Comparison of ENCODE assay signal across 1 cellular context in genomic region chr4:102868782-102869568, GRCh38.
A peak's percentile ranks its signal among the peaks of the same experiment; 100 is the strongest.
TF ChIP-seq lines count a peak whose summit lies in the region.

Gene CISD2 (plus strand): TSS chr4:102868992. CDS start chr4:102869085, 93 bp downstream.

TF ChIP-seq in HEK293, 187 proteins besides CTCF, POLR2A, EP300 and RAD21 (continued from another document and continues in another):
- peak; percentile 92 for TF ChIP-seq ZBTB26 (tag by site-specific recombination; optimal IDR thresholded peaks at IDR 0.05)
- TF ChIP-seq HOXA7 (CRISPR knock-in tag; IDR thresholded peaks at IDR 0.05; ENCODE audit: borderline replicate concordance) = no peak
- TF ChIP-seq ZNF777 (tag by site-specific recombination; IDR thresholded peaks at IDR 0.05; ENCODE audit: borderline replicate concordance) = no peak
- TF ChIP-seq INSM2 (tag by site-specific recombination; IDR thresholded peaks at IDR 0.05) = peak; percentile 48; the same call in 1 of the 2 replicates
- TF ChIP-seq ZNF654 (tag by site-specific recombination; IDR thresholded peaks at IDR 0.05; ENCODE audit: low read depth) = no peak
- no peak for TF ChIP-seq ZNF529 (tag by site-specific recombination; IDR thresholded peaks at IDR 0.05; ENCODE audit: insufficient replicate concordance)
- TF ChIP-seq ZNF704 (tag by site-specific recombination; IDR thresholded peaks at IDR 0.05) = no peak
- TF ChIP-seq ZNF776 (tag by site-specific recombination; IDR thresholded peaks at IDR 0.05; ENCODE audit: borderline replicate concordance) = no peak
- TF ChIP-seq KLF16 (tag by site-specific recombination; IDR thresholded peaks at IDR 0.05) = peak; percentile 64
- no peak for TF ChIP-seq MEIS1 (CRISPR knock-in tag; IDR thresholded peaks at IDR 0.05; ENCODE audit: borderline replicate concordance)
- 0 out of 2 replicates have a peak, but pooled peaks have one; percentile 22 for TF ChIP-seq HOXD13 (CRISPR knock-in tag; IDR thresholded peaks at IDR 0.05; ENCODE audit: borderline replicate concordance)
- no peak for TF ChIP-seq ZNF114 (tag by site-specific recombination; IDR thresholded peaks at IDR 0.05)
- TF ChIP-seq ZNF670 (tag by site-specific recombination; IDR thresholded peaks at IDR 0.05; ENCODE audit: low read depth) = no peak
- TF ChIP-seq EGR2 (tag by site-specific recombination; IDR thresholded peaks at IDR 0.05; ENCODE audit: low read depth) = peak; percentile 83
- TF ChIP-seq ZNF239 (tag by site-specific recombination; IDR thresholded peaks at IDR 0.05) = no peak
- TF ChIP-seq ZNF747 (tag by site-specific recombination; IDR thresholded peaks at IDR 0.05) = no peak
- TF ChIP-seq ZBTB6 (tag by site-specific recombination; IDR thresholded peaks at IDR 0.05) = no peak; the same call in 1 of the 2 replicates
- TF ChIP-seq ZNF280C (tag by site-specific recombination; IDR thresholded peaks at IDR 0.05) = no peak
- TF ChIP-seq ZNF555 (tag by site-specific recombination; conservative IDR thresholded peaks at IDR 0.05) = no peak
- TF ChIP-seq ZNF677 (tag by site-specific recombination; IDR thresholded peaks at IDR 0.05) = no peak
- TF ChIP-seq ZIC2 (tag by site-specific recombination; IDR thresholded peaks at IDR 0.05) = no peak; the same call in 1 of the 2 replicates
- TF ChIP-seq ZNF18 (tag by site-specific recombination; IDR thresholded peaks at IDR 0.05) = no peak
- TF ChIP-seq BCL11A (tag by site-specific recombination; IDR thresholded peaks at IDR 0.05; ENCODE audit: low read depth) = no peak
- no peak for TF ChIP-seq ZNF140 (tag by site-specific recombination; IDR thresholded peaks at IDR 0.05)
- no peak for TF ChIP-seq ZNF792 (tag by site-specific recombination; IDR thresholded peaks at IDR 0.05)
- TF ChIP-seq ZNF473 (tag by site-specific recombination; IDR thresholded peaks at IDR 0.05) = no peak
- peak; percentile 58; the same call in 1 of the 2 replicates for TF ChIP-seq ZNF660 (tag by site-specific recombination; IDR thresholded peaks at IDR 0.05)
- peak; percentile 74 for TF ChIP-seq PATZ1 (tag by site-specific recombination; IDR thresholded peaks at IDR 0.05)
- TF ChIP-seq ZBTB21 (tag by site-specific recombination; IDR thresholded peaks at IDR 0.05) = no peak
- TF ChIP-seq ZBTB7A (tag by site-specific recombination; IDR thresholded peaks at IDR 0.05; ENCODE audit: low read depth) = 0 out of 2 replicates have a peak, but pooled peaks have one; percentile 35
- TF ChIP-seq ZNF518A (tag by site-specific recombination; conservative IDR thresholded peaks at IDR 0.05; ENCODE audit: low read depth) = no peak
- TF ChIP-seq ZNF221 (tag by site-specific recombination; IDR thresholded peaks at IDR 0.05; ENCODE audit: borderline replicate concordance) = no peak
- peak; percentile 82 for TF ChIP-seq KLF9 (tag by site-specific recombination; IDR thresholded peaks at IDR 0.05; ENCODE audit: low read depth)
- TF ChIP-seq ZSCAN4 (tag by site-specific recombination; IDR thresholded peaks at IDR 0.05) = no peak
- TF ChIP-seq ZNF157 (tag by site-specific recombination; IDR thresholded peaks at IDR 0.05) = no peak
- no peak for TF ChIP-seq ZNF184 (tag by site-specific recombination; IDR thresholded peaks at IDR 0.05)
- TF ChIP-seq WT1 (tag by site-specific recombination; IDR thresholded peaks at IDR 0.05) = 0 out of 2 replicates have a peak, but pooled peaks have one; percentile 13
- no peak for TF ChIP-seq BCL11B (tag by site-specific recombination; IDR thresholded peaks at IDR 0.05; ENCODE audit: low read depth)
- no peak; the same call in 1 of the 2 replicates for TF ChIP-seq KLF7 (tag by site-specific recombination; IDR thresholded peaks at IDR 0.05; ENCODE audit: borderline replicate concordance)
- peak; percentile 49; the same call in 1 of the 2 replicates for TF ChIP-seq ZNF600 (tag by site-specific recombination; IDR thresholded peaks at IDR 0.05)
- no peak for TF ChIP-seq ZFP41 (tag by site-specific recombination; IDR thresholded peaks at IDR 0.05; ENCODE audit: borderline replicate concordance)
- no peak for TF ChIP-seq ZNF837 (tag by site-specific recombination; IDR thresholded peaks at IDR 0.05)
- TF ChIP-seq ZNF416 (tag by site-specific recombination; IDR thresholded peaks at IDR 0.05) = no peak
- TF ChIP-seq ZNF2 (tag by site-specific recombination; IDR thresholded peaks at IDR 0.05) = 0 out of 2 replicates have a peak, but pooled peaks have one; percentile 57
- TF ChIP-seq YY1 (tag by site-specific recombination; IDR thresholded peaks at IDR 0.05) = no peak
- TF ChIP-seq ZNF394 (tag by site-specific recombination; IDR thresholded peaks at IDR 0.05; ENCODE audit: borderline replicate concordance) = 0 out of 2 replicates have a peak, but pooled peaks have one; percentile 26
- TF ChIP-seq ZBTB20 (tag by site-specific recombination; IDR thresholded peaks at IDR 0.05) = peak; percentile 53; the same call in 1 of the 2 replicates
- TF ChIP-seq ZNF133 (tag by site-specific recombination; IDR thresholded peaks at IDR 0.05) = no peak
- no peak for TF ChIP-seq ZNF350 (tag by site-specific recombination; IDR thresholded peaks at IDR 0.05)
- peak; percentile 67 for TF ChIP-seq SP2 (tag by site-specific recombination; IDR thresholded peaks at IDR 0.05)
- TF ChIP-seq ZNF169 (tag by site-specific recombination; IDR thresholded peaks at IDR 0.05) = no peak
